Comparison of ENCODE assay signal across 39 cellular contexts in the genomic region with DNA sequence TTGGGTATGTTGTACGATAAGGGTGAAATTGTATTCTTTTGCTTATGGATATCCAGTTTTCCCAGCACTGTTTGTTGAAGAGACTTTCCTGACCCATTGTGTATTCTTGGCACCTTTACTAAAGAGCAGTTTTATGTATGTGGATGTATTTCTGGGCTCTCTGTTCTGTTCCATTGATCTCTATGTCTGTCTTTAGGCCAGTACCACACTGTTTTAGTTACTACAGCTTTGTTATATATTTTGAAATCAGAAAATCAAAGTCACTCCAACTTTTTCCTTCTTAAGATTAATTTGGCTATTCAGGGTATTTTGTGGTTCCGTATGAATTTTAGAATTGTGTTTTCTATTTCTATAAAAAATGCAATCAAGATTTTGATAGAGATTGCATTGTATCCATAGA.
"Had no signal": no experiment of that assay in that cellular context is flagged by ENCODE, and none has a peak within 500 bp of the region (broad histone marks: within the 10 kb centered on the region; RNA-seq: fewer than 3 reads in every experiment).

No MANE protein-coding gene starts in this region.

- H3K36me3 ChIP-seq: adrenal gland, brain microvascular endothelial cell, breast epithelium, cardiac muscle cell, colonic mucosa had no signal

- H3K27me3 ChIP-seq: adrenal gland, ascending aorta, body of pancreas, brain microvascular endothelial cell, breast epithelium, cardiac muscle cell, colonic mucosa had no signal

- H3K4me1 Mint-ChIP-seq: activated naive CD4-positive, alpha-beta T cell treated with anti-CD3 and anti-CD28 coated beads, Interleukin-2, amount 10 ng/mL, durations not matched to agents 7 days and 5 days; activated naive CD4-positive, alpha-beta T cell treated with anti-CD3 and anti-CD28 coated beads, Interleukin-2, amount 50 U/mL, for 24 hours; activated naive CD8-positive, alpha-beta T cell treated with anti-CD3 and anti-CD28 coated beads for 36 hours; activated naive CD8-positive, alpha-beta T cell treated with anti-CD3 and anti-CD28 coated beads, Interleukin-2, amount 10 ng/mL, durations not matched to agents 7 days and 5 days; activated naive CD8-positive, alpha-beta T cell treated with anti-CD3 and anti-CD28 coated beads, Interleukin-2, amount 50 U/mL, for 24 hours; activated T-helper 17 cell treated with anti-CD3 and anti-CD28 coated beads, Interleukin-2, amount 50 U/mL, for 72 hours; brain; central memory CD8-positive, alpha-beta T cell had no signal

- H3K4me3 ChIP-seq: adrenal gland, ascending aorta, body of pancreas, breast epithelium, cardiac muscle cell, colonic mucosa had no signal

- H3K9me3 ChIP-seq: colonic mucosa had no signal

- DNase-seq: activated effector memory CD4-positive, alpha-beta T cell treated with anti-CD3 and anti-CD28 coated beads, Interleukin-2, amount 50 U/mL, for 16 hours; activated effector memory CD4-positive, alpha-beta T cell treated with Interleukin-2 at 50 U/mL for 16 hours; activated gamma-delta T cell; activated gamma-delta T cell treated with Interleukin-2 at 50 U/mL for 16 hours; activated naive CD4-positive, alpha-beta T cell; activated naive CD4-positive, alpha-beta T cell treated with anti-CD3 and anti-CD28 coated beads for 36 hours; activated naive CD4-positive, alpha-beta T cell treated with anti-CD3 and anti-CD28 coated beads, Interleukin-2, amount 10 ng/mL, durations not matched to agents 7 days and 5 days; activated naive CD4-positive, alpha-beta T cell treated with anti-CD3 and anti-CD28 coated beads, Interleukin-2, amount 50 U/mL, for 16 hours; activated naive CD4-positive, alpha-beta T cell treated with Interleukin-2 at 50 U/mL for 16 hours; activated naive CD8-positive, alpha-beta T cell treated with anti-CD3 and anti-CD28 coated beads for 36 hours; activated naive CD8-positive, alpha-beta T cell treated with anti-CD3 and anti-CD28 coated beads, Interleukin-2, amount 10 ng/mL, durations not matched to agents 7 days and 5 days; activated naive CD8-positive, alpha-beta T cell treated with anti-CD3 and anti-CD28 coated beads, Interleukin-2, amount 50 U/mL, for 24 hours; activated T-cell treated with anti-CD3 and anti-CD28 coated beads, Interleukin-2, amount 50 U/mL, for 48 hours; activated T-cell treated with anti-CD3 and anti-CD28 coated beads, Interleukin-2, amount 50 U/mL, for 72 hours; adrenal gland; amniotic stem cell; amygdala; anterior cingulate cortex; aorta; body of pancreas; brain microvascular endothelial cell; caudate nucleus; central memory CD4-positive, alpha-beta T cell; cerebellar nuclear complex; colonic mucosa had no signal

- FAIRE-seq: astrocyte, bronchial epithelial cell, colon had no signal

- H3K4me1 ChIP-seq: adrenal gland, ascending aorta, body of pancreas, breast epithelium, colonic mucosa had no signal

- H3K4me3 Mint-ChIP-seq: activated naive CD4-positive, alpha-beta T cell treated with anti-CD3 and anti-CD28 coated beads for 36 hours; activated naive CD4-positive, alpha-beta T cell treated with anti-CD3 and anti-CD28 coated beads, Interleukin-2, amount 10 ng/mL, durations not matched to agents 7 days and 5 days; activated naive CD4-positive, alpha-beta T cell treated with anti-CD3 and anti-CD28 coated beads, Interleukin-2, amount 50 U/mL, for 24 hours; activated naive CD8-positive, alpha-beta T cell; activated naive CD8-positive, alpha-beta T cell treated with anti-CD3 and anti-CD28 coated beads for 36 hours; activated naive CD8-positive, alpha-beta T cell treated with anti-CD3 and anti-CD28 coated beads, Interleukin-2, amount 10 ng/mL, durations not matched to agents 7 days and 5 days; activated naive CD8-positive, alpha-beta T cell treated with anti-CD3 and anti-CD28 coated beads, Interleukin-2, amount 50 U/mL, for 24 hours; activated T-cell treated with anti-CD3 and anti-CD28 coated beads, Interleukin-2, amount 50 U/mL, for 72 hours; activated T-helper 1 cell treated with anti-CD3 and anti-CD28 coated beads, Interleukin-12 subunit alpha, Interleukin-12 subunit beta, Interleukin-2, Interleukin-4 antibody, amounts not matched to agents 30 ng/mL and 10 ng/mL and 1 ng/mL, durations not matched to agents 14 hours and 24 hours and 36 hours; activated T-helper 17 cell treated with anti-CD3 and anti-CD28 coated beads, Interleukin-2, amount 50 U/mL, for 72 hours; brain; central memory CD8-positive, alpha-beta T cell had no signal

- H3K27me3 Mint-ChIP-seq: activated naive CD4-positive, alpha-beta T cell treated with anti-CD3 and anti-CD28 coated beads, Interleukin-2, amount 10 ng/mL, durations not matched to agents 7 days and 5 days; activated naive CD4-positive, alpha-beta T cell treated with anti-CD3 and anti-CD28 coated beads, Interleukin-2, amount 50 U/mL, for 24 hours; activated naive CD8-positive, alpha-beta T cell; activated naive CD8-positive, alpha-beta T cell treated with anti-CD3 and anti-CD28 coated beads for 36 hours; activated naive CD8-positive, alpha-beta T cell treated with anti-CD3 and anti-CD28 coated beads, Interleukin-2, amount 10 ng/mL, durations not matched to agents 7 days and 5 days; activated naive CD8-positive, alpha-beta T cell treated with anti-CD3 and anti-CD28 coated beads, Interleukin-2, amount 50 U/mL, for 24 hours; activated T-helper 17 cell treated with anti-CD3 and anti-CD28 coated beads, Interleukin-2, amount 50 U/mL, for 72 hours; brain; central memory CD8-positive, alpha-beta T cell had no signal

- H3K27ac ChIP-seq: adrenal gland, ascending aorta, body of pancreas, brain microvascular endothelial cell, breast epithelium, cardiac muscle cell, colonic mucosa had no signal

- H3K27ac Mint-ChIP-seq: activated naive CD4-positive, alpha-beta T cell treated with anti-CD3 and anti-CD28 coated beads for 36 hours; activated naive CD4-positive, alpha-beta T cell treated with anti-CD3 and anti-CD28 coated beads, Interleukin-2, amount 10 ng/mL, durations not matched to agents 7 days and 5 days; activated naive CD4-positive, alpha-beta T cell treated with anti-CD3 and anti-CD28 coated beads, Interleukin-2, amount 50 U/mL, for 24 hours; activated naive CD4-positive, alpha-beta T cell treated with anti-CD3 and anti-CD28 coated beads, Interleukin-2, amount 50 U/mL, for 72 hours; activated naive CD8-positive, alpha-beta T cell; activated naive CD8-positive, alpha-beta T cell treated with anti-CD3 and anti-CD28 coated beads for 36 hours; activated naive CD8-positive, alpha-beta T cell treated with anti-CD3 and anti-CD28 coated beads, Interleukin-2, amount 10 ng/mL, durations not matched to agents 7 days and 5 days; activated naive CD8-positive, alpha-beta T cell treated with anti-CD3 and anti-CD28 coated beads, Interleukin-2, amount 50 U/mL, for 24 hours; activated T-cell treated with anti-CD3 and anti-CD28 coated beads, Interleukin-2, amount 50 U/mL, for 72 hours; activated T-helper 1 cell treated with anti-CD3 and anti-CD28 coated beads, Interleukin-12 subunit alpha, Interleukin-12 subunit beta, Interleukin-2, Interleukin-4 antibody, amounts not matched to agents 30 ng/mL and 10 ng/mL and 1 ng/mL, durations not matched to agents 14 hours and 24 hours and 36 hours; activated T-helper 17 cell treated with anti-CD3 and anti-CD28 coated beads, Interleukin-2, amount 50 U/mL, for 72 hours; activated T-helper 2 cell treated with anti-CD3 and anti-CD28 coated beads, Interferon-gamma antibody, Interleukin-2, Interleukin-4, amounts not matched to agents 10 μg/mL and 5 μg/mL and 100 μg/mL, durations not matched to agents 14 hours and 24 hours and 36 hours; brain had no signal

- ATAC-seq: activated naive CD4-positive, alpha-beta T cell treated with anti-CD3 and anti-CD28 coated beads, Interleukin-2, amount 50 U/mL, for 72 hours; activated naive CD8-positive, alpha-beta T cell treated with anti-CD3 and anti-CD28 coated beads, Interleukin-2, amount 50 U/mL, for 24 hours; activated T-cell treated with anti-CD3 and anti-CD28 coated beads, Interleukin-2, amount 50 U/mL, for 72 hours; activated T-helper 17 cell treated with anti-CD3 and anti-CD28 coated beads, Interleukin-2, amount 50 U/mL, for 72 hours; body of pancreas had no signal
